In the genomic region with DNA sequence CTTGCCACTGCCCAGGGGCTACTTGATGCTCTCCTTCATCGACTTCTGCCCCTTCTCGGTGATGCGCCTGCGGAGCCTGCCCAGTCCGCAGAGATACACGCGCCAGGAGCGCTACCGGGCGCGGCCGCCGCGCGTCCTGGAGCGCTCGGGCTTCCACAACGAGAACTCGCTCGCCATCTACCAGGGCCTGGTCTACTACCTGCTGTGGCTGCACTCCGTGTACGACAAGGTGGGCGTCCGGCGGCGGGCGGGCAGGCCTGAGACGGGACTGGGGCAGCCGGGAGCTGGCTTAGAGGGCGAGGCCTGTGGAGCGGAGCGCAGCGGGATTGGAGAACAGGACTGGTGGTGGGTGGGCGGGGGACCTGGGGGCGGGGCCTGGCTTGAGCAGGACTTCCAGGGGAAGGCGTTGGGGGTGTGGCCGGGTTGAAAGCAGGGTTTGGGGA, we compare ENCODE assay signal across 8 cellular contexts. TPM values are rescaled to one million over a fixed set of nuclear protein-coding genes. Genes with fewer than 3 reads are reported as not detected.
DNase-seq lines count a peak whose midpoint lies in the region; ATAC-seq and TF ChIP-seq lines count a peak whose summit lies in the region.

No MANE protein-coding gene starts in this region.

- peaks cover 12% of the 10 kb centered on the region for H3K4me1 ChIP-seq in CD8-positive, alpha-beta memory T cell (ENCODE audit: insufficient read depth, low read length)
- H3K4me1 ChIP-seq in HAP-1 (peaks cover 11% of the 10 kb centered on the region), colonic mucosa (peaks cover 2% of the 10 kb centered on the region)

- no peaks in the 10 kb centered on the region for H3K27me3 ChIP-seq in CD8-positive, alpha-beta memory T cell (ENCODE audit: insufficient read depth, low read length, poor library complexity, severe bottlenecking)
- H3K27me3 ChIP-seq in HAP-1 (ENCODE audit: low read depth), result peaks cover 9% of the 10 kb centered on the region; the same call in 1 of the 2 replicates
- peaks cover 4% of the 10 kb centered on the region for H3K27me3 ChIP-seq in colonic mucosa

- H3K4me1 Mint-ChIP-seq in CD8-positive, alpha-beta memory T cell, result peaks cover 8 to 22% (median 13%) of the 10 kb centered on the region in 3 donors
- peaks cover 9% of the 10 kb centered on the region for H3K4me1 Mint-ChIP-seq in activated CD4-positive, alpha-beta T cell treated with anti-CD3 and anti-CD28 coated beads for 36 hours

- H3K36me3 ChIP-seq in CD8-positive, alpha-beta memory T cell (ENCODE audit: insufficient read depth, low read length), result no peaks in the 10 kb centered on the region
- H3K36me3 ChIP-seq in HAP-1 (replicated peaks) (no peaks in the 10 kb centered on the region), colonic mucosa (no peaks in the 10 kb centered on the region)

- H3K4me3 Mint-ChIP-seq in CD8-positive, alpha-beta memory T cell, result peak overlapping the region; percentile 69 to 93 (median 84)
- H3K4me3 Mint-ChIP-seq in activated CD4-positive, alpha-beta T cell treated with anti-CD3 and anti-CD28 coated beads for 36 hours, result peak overlapping the region; percentile 76

- peaks cover 3 to 7% of the 10 kb centered on the region in 2 donors for H3K27me3 Mint-ChIP-seq in CD8-positive, alpha-beta memory T cell
- H3K27me3 Mint-ChIP-seq in activated CD4-positive, alpha-beta T cell treated with anti-CD3 and anti-CD28 coated beads for 36 hours, result peaks cover 22% of the 10 kb centered on the region

- peak overlapping the region; percentile 66 for H3K4me3 ChIP-seq in CD8-positive, alpha-beta memory T cell (ENCODE audit: low read length)
- H3K4me3 ChIP-seq in HAP-1, result peak overlapping the region; percentile 40
- H3K4me3 ChIP-seq in colonic mucosa, result peak overlapping the region; percentile 62

- peak; percentile 78 for ATAC-seq in activated CD4-positive, alpha-beta T cell treated with anti-CD3 and anti-CD28 coated beads for 36 hours
- no peak for ATAC-seq in GM21390 (IDR thresholded peaks at IDR 0.05; ENCODE audit: unreplicated experiment)

- CTCF ChIA-PET in CD8-positive, alpha-beta memory T cell (lab: Charles Lee), result interaction anchor here (1.6 to 2.0 kb wide), 2 partner anchors 26 to 41 kb away, joined by 5 to 7 read pairs; a partner anchor contains a TSS
- CTCF ChIA-PET in activated CD4-positive, alpha-beta T cell treated with anti-CD3 and anti-CD28 coated beads for 36 hours (lab: Charles Lee), result interaction anchor here (0.7 to 1.5 kb wide), 3 partner anchors 12 to 127 kb away, joined by 3 to 7 read pairs (median 3); a partner anchor contains a TSS

- TF ChIP-seq CTCF in colonic mucosa (IDR thresholded peaks at IDR 0.05), result no peak

- H3K27ac ChIP-seq in CD8-positive, alpha-beta memory T cell (ENCODE audit: low read depth, low read length), result no peak overlapping the region
- H3K27ac ChIP-seq in colonic mucosa, result peak overlapping the region; percentile 60

- no peaks in the 10 kb centered on the region for H3K9me3 Mint-ChIP-seq in CD8-positive, alpha-beta memory T cell
- no peaks in the 10 kb centered on the region for H3K9me3 Mint-ChIP-seq in activated CD4-positive, alpha-beta T cell treated with anti-CD3 and anti-CD28 coated beads for 36 hours (ENCODE audit: low read depth)

- POLR2A ChIA-PET in CD8-positive, alpha-beta memory T cell (lab: Charles Lee), result interaction anchor here (1.0 to 2.3 kb wide), 3 partner anchors 12 to 34 kb away, joined by 3 to 11 read pairs (median 9); a partner anchor contains a TSS
- POLR2A ChIA-PET in activated CD4-positive, alpha-beta T cell treated with anti-CD3 and anti-CD28 coated beads for 36 hours (lab: Charles Lee), result interaction anchor here (1.0 kb wide), 1 partner anchor 12 kb away, joined by 7 read pairs; a partner anchor contains a TSS

- in situ Hi-C loops in HAP-1 (cut with MboI; ENCODE audit: low sequenced_read_pairs), result no loop called here

- H3K9ac ChIP-seq in colonic mucosa (ENCODE audit: low read depth in 2 of 2, low read length in 2 of 2), result peak overlapping the region; percentile 34 to 47

- intact Hi-C loops in activated CD4-positive, alpha-beta T cell treated with anti-CD3 and anti-CD28 coated beads for 36 hours (cut with DNase I, micrococcal nuclease), result loop anchor here (1.0 to 2.0 kb wide), 6 partner anchors 13 to 97 kb away; a partner anchor contains a TSS
- intact Hi-C loops in colonic mucosa (cut with DNase I), result no loop called here

- H3K36me3 Mint-ChIP-seq in CD8-positive, alpha-beta memory T cell, result no peaks in the 10 kb centered on the region
- H3K36me3 Mint-ChIP-seq in activated CD4-positive, alpha-beta T cell treated with anti-CD3 and anti-CD28 coated beads for 36 hours (ENCODE audit: low read depth), result no peaks in the 10 kb centered on the region

- no peaks in the 10 kb centered on the region for H3K9me3 ChIP-seq in CD8-positive, alpha-beta memory T cell (ENCODE audit: low read length)
- H3K9me3 ChIP-seq in HAP-1, result peaks cover 4% of the 10 kb centered on the region
- no peaks in the 10 kb centered on the region for H3K9me3 ChIP-seq in colonic mucosa

- DNase-seq in CD8-positive, alpha-beta memory T cell, result peak; percentile 37 to 72 (median 48)
- peak; percentile 90 to 97 for DNase-seq in HAP-1 (ENCODE audit: low spot score in 2 of 2)
- DNase-seq in NCI-H226, result peak; percentile 74
- DNase-seq in activated CD4-positive, alpha-beta T cell treated with anti-CD3 and anti-CD28 coated beads for 36 hours, result peak; percentile 87
- DNase-seq in colonic mucosa, result peak; percentile 84
- peak; percentile 96 for DNase-seq in left kidney (ENCODE audit: low read depth, low spot score)
- DNase-seq in stimulated activated CD4-positive, alpha-beta T cell treated with anti-CD3 and anti-CD28 coated beads, Interleukin-1b, Interleukin-23, amount 100 ng/mL, for 24 hours (ENCODE audit: low read depth in 4 of 4, low spot score in 1 of 4), result peak; percentile 19 to 76 (median 46)

- peak overlapping the region in 1 of 8 donors; percentile 52 for H3K27ac Mint-ChIP-seq in CD8-positive, alpha-beta memory T cell
- no peak overlapping the region for H3K27ac Mint-ChIP-seq in activated CD4-positive, alpha-beta T cell treated with anti-CD3 and anti-CD28 coated beads for 36 hours

RNA-seq across cellular contexts. Expression of a gene that starts 12.7 kb away (rescaled TPM):
- total RNA-seq in CD8-positive, alpha-beta memory T cell, result 100 to 1,000 TPM; 256 to 267 TPM
- 180 TPM for polyA plus RNA-seq in CD8-positive, alpha-beta memory T cell
- 100 to 1,000 TPM; 219 to 275 TPM for total RNA-seq in activated CD4-positive, alpha-beta T cell treated with anti-CD3 and anti-CD28 coated beads for 36 hours
- 100 to 1,000 TPM; 126 to 184 TPM for total RNA-seq in colonic mucosa

RNA-seq across cellular contexts. Expression of a gene that starts 26.0 kb away (rescaled TPM):
- 1 to 10 TPM; 4.3 to 4.6 TPM for total RNA-seq in CD8-positive, alpha-beta memory T cell
- 0.94 TPM for polyA plus RNA-seq in CD8-positive, alpha-beta memory T cell
- total RNA-seq in activated CD4-positive, alpha-beta T cell treated with anti-CD3 and anti-CD28 coated beads for 36 hours, result 1 to 10 TPM; 3.3 to 3.4 TPM
- total RNA-seq in colonic mucosa, result 1 to 10 TPM; 3.2 to 8.4 TPM

RNA-seq across cellular contexts. Expression of a gene that starts 26.2 kb away (rescaled TPM):
- under 1 TPM in 1 of 2 experiments, not detected in 1; 0.15 TPM for total RNA-seq in CD8-positive, alpha-beta memory T cell
- not detected for polyA plus RNA-seq in CD8-positive, alpha-beta memory T cell
- total RNA-seq in activated CD4-positive, alpha-beta T cell treated with anti-CD3 and anti-CD28 coated beads for 36 hours, result under 1 TPM; 0.30 to 0.51 TPM
- under 1 TPM; 0.37 to 0.45 TPM for total RNA-seq in colonic mucosa

RNA-seq across cellular contexts. Expression of a gene that starts 26.8 kb away (rescaled TPM):
- total RNA-seq in CD8-positive, alpha-beta memory T cell, result under 1 TPM; 0.33 to 0.66 TPM
- polyA plus RNA-seq in CD8-positive, alpha-beta memory T cell, result not detected
- total RNA-seq in activated CD4-positive, alpha-beta T cell treated with anti-CD3 and anti-CD28 coated beads for 36 hours, result 1 to 10 TPM; 3.0 to 4.5 TPM
- under 1 TPM; 0.61 to 0.99 TPM for total RNA-seq in colonic mucosa

RNA-seq across cellular contexts. Expression of a gene that starts 41.2 kb away (rescaled TPM):
- total RNA-seq in CD8-positive, alpha-beta memory T cell, result 10 to 100 TPM; 17.8 to 25.2 TPM
- polyA plus RNA-seq in CD8-positive, alpha-beta memory T cell, result 16.8 TPM
- total RNA-seq in activated CD4-positive, alpha-beta T cell treated with anti-CD3 and anti-CD28 coated beads for 36 hours, result 10 to 100 TPM; 19.6 to 24.8 TPM
- 10 to 100 TPM; 31.4 to 35.4 TPM for total RNA-seq in colonic mucosa

Comparison
In these comparisons a context has a peak if more than half of its experiments do, and no peak if none do; other contexts are left out.
1. DNase-seq: peak in every context shown above with its lines; median percentile 96 in left kidney; 94 in HAP-1; 87 in activated CD4-positive, alpha-beta T cell treated with anti-CD3 and anti-CD28 coated beads for 36 hours; 84 in colonic mucosa; 74 in NCI-H226; 48 in CD8-positive, alpha-beta memory T cell; 46 in stimulated activated CD4-positive, alpha-beta T cell treated with anti-CD3 and anti-CD28 coated beads, Interleukin-1b, Interleukin-23, amount 100 ng/mL, for 24 hours.